In genomic region chr1:182718311-182718710, GRCh38 we compare ENCODE assay signal across 15 cellular contexts. TPM values are rescaled to one million over a fixed set of nuclear protein-coding genes. Genes with fewer than 3 reads are reported as not detected.
DNase-seq lines count a peak whose midpoint lies in the region; ATAC-seq, FAIRE-seq and TF ChIP-seq lines count a peak whose summit lies in the region.
"Had no signal": no experiment of that assay in that cellular context is flagged by ENCODE, and none has a peak within 500 bp of the region (broad histone marks: within the 10 kb centered on the region; RNA-seq: fewer than 3 reads in every experiment).

No MANE protein-coding gene starts in this region.

- no peak for FAIRE-seq in A549 (lab: Jason Lieb, UNC)

- peak; percentile 77 to 78; a peak in 4 of 6 replicates for ATAC-seq in A549
- no peak for ATAC-seq in GM18520 (IDR thresholded peaks at IDR 0.05; ENCODE audit: unreplicated experiment)
- ATAC-seq in GM21737 (IDR thresholded peaks at IDR 0.05; ENCODE audit: unreplicated experiment), result no peak

- no peaks in the 10 kb centered on the region for H3K9me2 ChIP-seq in Karpas-422 (replicated peaks; ENCODE audit: insufficient read depth, low read length)

- H3K4me3 ChIP-seq in A549 (no peak overlapping the region), Caco-2 (ENCODE audit: low read depth, low read length) (no peak overlapping the region), Karpas-422 (ENCODE audit: low read length) (no peak overlapping the region)
- H3K4me3 ChIP-seq: SK-N-MC, tibial nerve had no signal

- no peak overlapping the region for H3K4me2 ChIP-seq in A549
- no peak overlapping the region for H3K4me2 ChIP-seq in Karpas-422 (ENCODE audit: low read depth, low read length, poor library complexity, severe bottlenecking)

- H4K20me1 ChIP-seq in Karpas-422 (ENCODE audit: insufficient read depth, low read depth, low read length), result no peaks in the 10 kb centered on the region

- DNase-seq in A549 (ENCODE audit: low read depth in 1 of 2, low spot score in 1 of 2) (peak in 1 of 2 experiments; percentile 22), Caco-2 (no peak), Karpas-422 (peak; percentile 63), hepatic stellate cell (ENCODE audit: low spot score) (no peak)
- no peak for DNase-seq in activated naive CD8-positive, alpha-beta T cell treated with anti-CD3 and anti-CD28 coated beads for 36 hours
- DNase-seq: activated CD8-positive, alpha-beta memory T cell treated with anti-CD3 and anti-CD28 coated beads, Interleukin-2, amount 50 U/mL, for 4 hours; HCEC 1CT had no signal

- BruUV-seq in Caco-2 (replicated peaks; lab: Mats Ljungman, UMichigan), result no TSS peak

- H3K9me3 Mint-ChIP-seq in Caco-2 (ENCODE audit: unreplicated experiment), result no peaks in the 10 kb centered on the region
- H3K9me3 Mint-ChIP-seq in activated naive CD8-positive, alpha-beta T cell treated with anti-CD3 and anti-CD28 coated beads for 36 hours, result no peaks in the 10 kb centered on the region
- H3K9me3 Mint-ChIP-seq: activated naive CD4-positive, alpha-beta T cell treated with anti-CD3 and anti-CD28 coated beads, Interleukin-2, amount 50 U/mL, for 72 hours; nephron had no signal

- intact Hi-C loops in Caco-2 (cut with micrococcal nuclease; ENCODE audit: unreplicated experiment), result loop anchor here (5.0 kb wide), 1 partner anchor 64 kb away; no protein-coding TSS in a partner anchor

- H3K79me2 ChIP-seq in Karpas-422 (ENCODE audit: low read length), result no peaks in the 10 kb centered on the region

- H3K27ac ChIP-seq in A549 (no peak overlapping the region), Karpas-422 (ENCODE audit: low read length) (no peak overlapping the region)
- H3K27ac ChIP-seq: C4-2B, SK-N-MC, tibial nerve had no signal

- 44% methylated on average over 2 of the region's 2 CpGs for WGBS in A549 (ENCODE audit: missing lambda C conversion rate)

- no peak overlapping the region for H3K4me3 Mint-ChIP-seq in Caco-2 (ENCODE audit: unreplicated experiment)
- no peak overlapping the region for H3K4me3 Mint-ChIP-seq in activated naive CD8-positive, alpha-beta T cell treated with anti-CD3 and anti-CD28 coated beads for 36 hours
- H3K4me3 Mint-ChIP-seq: nephron had no signal

- TF ChIP-seq POLR2A in A549 (IDR thresholded peaks at IDR 0.05; ENCODE audit: low read length), result no peak

- H3K9ac ChIP-seq in Karpas-422 (ENCODE audit: low read length), result no peak overlapping the region

- H3K4me1 Mint-ChIP-seq in Caco-2 (ENCODE audit: low read depth, unreplicated experiment), result peaks cover 18% of the 10 kb centered on the region
- peaks cover 47% of the 10 kb centered on the region for H3K4me1 Mint-ChIP-seq in activated naive CD8-positive, alpha-beta T cell treated with anti-CD3 and anti-CD28 coated beads for 36 hours

- H3K36me3 Mint-ChIP-seq in Caco-2 (ENCODE audit: insufficient read depth, unreplicated experiment), result no peaks in the 10 kb centered on the region
- H3K36me3 Mint-ChIP-seq in activated naive CD8-positive, alpha-beta T cell treated with anti-CD3 and anti-CD28 coated beads for 36 hours, result peaks cover 5% of the 10 kb centered on the region
- H3K36me3 Mint-ChIP-seq: activated naive CD4-positive, alpha-beta T cell treated with anti-CD3 and anti-CD28 coated beads, Interleukin-2, amount 50 U/mL, for 72 hours had no signal

- H3K4me1 ChIP-seq in A549 (no peaks in the 10 kb centered on the region), Caco-2 (peaks cover 5% of the 10 kb centered on the region; the same call in 1 of the 2 replicates), Karpas-422 (ENCODE audit: low read length) (peaks cover 21% of the 10 kb centered on the region)
- H3K4me1 ChIP-seq: tibial nerve had no signal

- no peak for TF ChIP-seq EP300 in A549 (IDR thresholded peaks at IDR 0.05)

- TF ChIP-seq RAD21 in A549 (conservative IDR thresholded peaks at IDR 0.05 in 1 of 2, IDR thresholded peaks at IDR 0.05 in 1 of 2), result no peak

- peak overlapping the region; percentile 87 for H3K27ac Mint-ChIP-seq in Caco-2 (ENCODE audit: unreplicated experiment)
- H3K27ac Mint-ChIP-seq in activated naive CD8-positive, alpha-beta T cell treated with anti-CD3 and anti-CD28 coated beads for 36 hours, result peak overlapping the region; percentile 61
- H3K27ac Mint-ChIP-seq: nephron had no signal

- H3K36me3 ChIP-seq in Caco-2 (ENCODE audit: control insufficient read depth, insufficient read depth, low read length), result no peaks in the 10 kb centered on the region
- no peaks in the 10 kb centered on the region for H3K36me3 ChIP-seq in Karpas-422 (ENCODE audit: insufficient read depth, low read length)
- H3K36me3 ChIP-seq: tibial nerve had no signal

- no peak for TF ChIP-seq CTCF in A549 (IDR thresholded peaks at IDR 0.05)
- TF ChIP-seq CTCF in Caco-2 (IDR thresholded peaks at IDR 0.05; ENCODE audit: insufficient read depth in 1 of 2, low read depth in 1 of 2, low read length in 1 of 2, severe bottlenecking in 1 of 2, unreplicated experiment in 1 of 2), result no peak

- H3K9me3 ChIP-seq in A549 (no peaks in the 10 kb centered on the region), Caco-2 (no peaks in the 10 kb centered on the region), Karpas-422 (ENCODE audit: low read length) (no peaks in the 10 kb centered on the region)
- H3K9me3 ChIP-seq: tibial nerve had no signal

- H3K27me3 Mint-ChIP-seq in Caco-2 (ENCODE audit: insufficient read depth, unreplicated experiment), result no peaks in the 10 kb centered on the region
- H3K27me3 Mint-ChIP-seq in activated naive CD8-positive, alpha-beta T cell treated with anti-CD3 and anti-CD28 coated beads for 36 hours, result no peaks in the 10 kb centered on the region

- CTCF ChIA-PET in A549 (lab: Yijun Ruan, JAX), result interaction anchor here (0.5 kb wide), 1 partner anchor 1378 kb away, joined by 3 read pairs; no protein-coding TSS in a partner anchor
- CTCF ChIA-PET in Caco-2 (lab: Charles Lee), result no interaction called here

- POLR2A ChIA-PET in A549 (lab: Yijun Ruan, JAX), result no interaction called here
- POLR2A ChIA-PET in Caco-2 (lab: Charles Lee), result no interaction called here

- H3K27me3 ChIP-seq in Caco-2 (replicated peaks; ENCODE audit: control insufficient read depth, insufficient read depth, low read length) (no peaks in the 10 kb centered on the region), Karpas-422 (ENCODE audit: low read length) (no peaks in the 10 kb centered on the region)
- H3K27me3 ChIP-seq: tibial nerve had no signal

- no peak overlapping the region for H2AFZ ChIP-seq in Karpas-422 (ENCODE audit: low read length)

TF ChIP-seq in A549, 52 proteins besides CTCF, POLR2A, EP300 and RAD21 (continues in another document):
- TF ChIP-seq TFCP2L1 (CRISPR knock-in tag; IDR thresholded peaks at IDR 0.05), result no peak
- no peak for TF ChIP-seq HOXB5 (CRISPR knock-in tag; IDR thresholded peaks at IDR 0.05)
- TF ChIP-seq RFX5 (IDR thresholded peaks at IDR 0.05), result no peak
- no peak for TF ChIP-seq HMGXB4 (CRISPR knock-in tag; IDR thresholded peaks at IDR 0.05; ENCODE audit: borderline replicate concordance)
- no peak for TF ChIP-seq E2F6 (IDR thresholded peaks at IDR 0.05; ENCODE audit: borderline replicate concordance, low read depth)
- TF ChIP-seq ZC3H11A (IDR thresholded peaks at IDR 0.05), result no peak
- no peak for TF ChIP-seq ATOH8 (CRISPR knock-in tag; IDR thresholded peaks at IDR 0.05; ENCODE audit: low read depth)
- no peak for TF ChIP-seq MAZ (IDR thresholded peaks at IDR 0.05; ENCODE audit: borderline replicate concordance, low read depth, low read length)
- no peak for TF ChIP-seq POLR2AphosphoS2 (conservative IDR thresholded peaks at IDR 0.05; ENCODE audit: low read length)
- TF ChIP-seq SREBF2 (IDR thresholded peaks at IDR 0.05), result no peak
- no peak for TF ChIP-seq RCOR1 (IDR thresholded peaks at IDR 0.05; ENCODE audit: low read depth, low read length)
- no peak for TF ChIP-seq MAX (IDR thresholded peaks at IDR 0.05)
- no peak for TF ChIP-seq CHD4 (IDR thresholded peaks at IDR 0.05; ENCODE audit: borderline replicate concordance)
- no peak for TF ChIP-seq KDM1A (IDR thresholded peaks at IDR 0.05; ENCODE audit: low read depth)

RNA-seq across cellular contexts. Expression of gene RGS8, which starts 33.9 kb away (rescaled TPM):
- not detected in 2 replicates for polyA plus RNA-seq in A549 (2011; rRNA removed)
- polyA plus RNA-seq in A549 (2012; cell fraction: cytosol; rRNA removed), result not detected in 2 replicates
- not detected in 2 replicates for polyA plus RNA-seq in A549 (2012; cell fraction: nucleus; rRNA removed)
- not detected in 3 replicates for polyA plus RNA-seq in A549 (2017; fragmentation: RNase III; extraction: RNeasy Plus Mini Kit Qiagen cat#74134 plus additional on column Dnase treatment)
- polyA minus RNA-seq in A549 (2011; rRNA and poly(A)+ RNA removed), result not detected in 2 replicates
- not detected in 2 replicates for total RNA-seq in Caco-2 (2022)
- total RNA-seq in Karpas-422 (2014; rRNA removed; shearing (Covaris generic); ENCODE audit: low replicate concordance), result 20.5 and 25.5 TPM in 2 replicates
- total RNA-seq in activated naive CD8-positive, alpha-beta T cell treated with anti-CD3 and anti-CD28 coated beads for 36 hours, result not detected
- total RNA-seq: activated naive CD4-positive, alpha-beta T cell treated with anti-CD3 and anti-CD28 coated beads, Interleukin-2, amount 50 U/mL, for 72 hours; lower leg skin; tibial nerve had no signal

Comparison
In these comparisons a context has a peak if more than half of its experiments do, and no peak if none do; other contexts are left out.
1. ATAC-seq: peak in A549 (2 of 2); none in GM18520 (single experiment) and GM21737 (single experiment).
2. RNA of gene RGS8, which starts 33.9 kb away (total RNA-seq): 20.5 to 25.5 TPM in Karpas-422; not detected in activated naive CD8-positive, alpha-beta T cell treated with anti-CD3 and anti-CD28 coated beads for 36 hours and not detected in Caco-2; every median in the first group is over 10 times any median in the second.